Comparison of ENCODE assay signal across 16 cellular contexts in genomic region chr14:38387821-38388220, GRCh38.
A peak's percentile ranks its signal among the peaks of the same experiment; 100 is the strongest.
DNase-seq lines count a peak whose midpoint lies in the region; TF ChIP-seq lines count a peak whose summit lies in the region.
"Had no signal": no experiment of that assay in that cellular context is flagged by ENCODE, and none has a peak within 500 bp of the region (broad histone marks: within the 10 kb centered on the region; RNA-seq: fewer than 3 reads in every experiment).

No MANE protein-coding gene starts in this region.

- H3F3A ChIP-seq in GM23248 (ENCODE audit: insufficient read depth), result no peaks in the 10 kb centered on the region

- 0 out of 2 replicates have a peak, but pooled peaks cover 3% of the 10 kb centered on the region for H3K9me2 ChIP-seq in GM23248 (ENCODE audit: insufficient read depth)

- peaks cover 22% of the 10 kb centered on the region for H3K4me1 ChIP-seq in GM23248 (ENCODE audit: insufficient read depth)
- H3K4me1 ChIP-seq: BE2C had no signal

- H2AFZ ChIP-seq in GM23248, result peak overlapping the region; percentile 47

- no peak overlapping the region for H3K4me2 ChIP-seq in GM23248 (ENCODE audit: unreplicated experiment)

- H3K36me3 ChIP-seq in GM23248 (ENCODE audit: low read depth) (no peaks in the 10 kb centered on the region), H7 (replicated peaks; ENCODE audit: control insufficient read depth, insufficient read depth, low read length) (no peaks in the 10 kb centered on the region)
- H3K36me3 ChIP-seq: BE2C had no signal

- in situ Hi-C loops in GM23248 (cut with MboI), result no loop called here

- H3K27me3 ChIP-seq in GM23248 (replicated peaks; ENCODE audit: insufficient read depth) (no peaks in the 10 kb centered on the region), H7 (ENCODE audit: control insufficient read depth, insufficient read depth, low read length) (no peaks in the 10 kb centered on the region)
- H3K27me3 ChIP-seq: BE2C had no signal

- 25 to 36% methylated on average over 2 of the region's 2 CpGs for WGBS in GM23248 (ENCODE audit: low coverage in 1 of 2, low lambda C conversion rate in 2 of 2, missing lambda C conversion rate in 2 of 2), 2 experiments

- H3K27ac ChIP-seq in GM23248, result no peak overlapping the region
- H3K27ac ChIP-seq: C4-2B, HL-60 had no signal

- H3K9ac ChIP-seq in GM23248, result no peak overlapping the region

- H3K4me3 ChIP-seq in GM23248, result no peak overlapping the region
- H3K4me3 ChIP-seq in fibroblast of mammary gland (ENCODE audit: control insufficient read depth, low read depth, low read length), result no peak overlapping the region
- no peak overlapping the region for H3K4me3 ChIP-seq in H7 (ENCODE audit: insufficient read depth, low read depth, low read length)

- no peaks in the 10 kb centered on the region for H3K9me3 ChIP-seq in GM23248 (ENCODE audit: low read depth)
- H3K9me3 ChIP-seq: BE2C had no signal

- no peaks in the 10 kb centered on the region for H3K79me2 ChIP-seq in GM23248 (ENCODE audit: insufficient read depth)

- H4K20me1 ChIP-seq in GM23248 (ENCODE audit: insufficient read depth), result no peaks in the 10 kb centered on the region

- TF ChIP-seq CTCF in fibroblast of mammary gland (conservative IDR thresholded peaks at IDR 0.05; ENCODE audit: control insufficient read depth, insufficient read depth, low read depth, low read length), result no peak

- DNase-seq in AG08395 (ENCODE audit: low spot score) (peak; percentile 13), GM23248 (no peak), NCI-H82 (lab: John Stamatoyannopoulos, UW) (peak; percentile 76), fibroblast of mammary gland (ENCODE audit: low read depth) (peak; percentile 21), activated gamma-delta T cell treated with Interleukin-2 at 50 U/mL for 16 hours (no peak), mucosa of gallbladder (ENCODE audit: low spot score) (no peak), SW480 (ENCODE audit: low spot score) (no peak), H7 (no peak)
- DNase-seq: 8988T; BE2C; CD4-positive, alpha-beta memory T cell; DND-41; GDM1; HCEC 1CT had no signal

Comparison
In these comparisons a context has a peak if more than half of its experiments do, and no peak if none do; other contexts are left out.
1. DNase-seq: peak in AG08395 (single experiment), NCI-H82 (single experiment) and fibroblast of mammary gland (single experiment); none in GM23248 (single experiment), activated gamma-delta T cell treated with Interleukin-2 at 50 U/mL for 16 hours (single experiment), mucosa of gallbladder (single experiment), SW480 (single experiment) and H7 (single experiment).